Comparison of ENCODE assay signal across 7 cellular contexts in genomic region chr18:78579449-78579848, GRCh38.
"Had no signal": no experiment of that assay in that cellular context is flagged by ENCODE, and none has a peak within 500 bp of the region (broad histone marks: within the 10 kb centered on the region; RNA-seq: fewer than 3 reads in every experiment).

No MANE protein-coding gene starts in this region.

- H2AFZ ChIP-seq: GM23248 had no signal

- H3K27ac ChIP-seq: GM23248, HL-60 had no signal

- H3K4me3 ChIP-seq: GM23248, HAP-1 had no signal

- H3K9ac ChIP-seq: GM23248 had no signal

- H3K4me1 ChIP-seq: HAP-1 had no signal

- H3K9me3 ChIP-seq: HAP-1 had no signal

- DNase-seq: GM23248, GOT3, H7, HFFc6, KBM-7 had no signal

- H3K36me3 ChIP-seq: HAP-1 had no signal
